In the genomic region with DNA sequence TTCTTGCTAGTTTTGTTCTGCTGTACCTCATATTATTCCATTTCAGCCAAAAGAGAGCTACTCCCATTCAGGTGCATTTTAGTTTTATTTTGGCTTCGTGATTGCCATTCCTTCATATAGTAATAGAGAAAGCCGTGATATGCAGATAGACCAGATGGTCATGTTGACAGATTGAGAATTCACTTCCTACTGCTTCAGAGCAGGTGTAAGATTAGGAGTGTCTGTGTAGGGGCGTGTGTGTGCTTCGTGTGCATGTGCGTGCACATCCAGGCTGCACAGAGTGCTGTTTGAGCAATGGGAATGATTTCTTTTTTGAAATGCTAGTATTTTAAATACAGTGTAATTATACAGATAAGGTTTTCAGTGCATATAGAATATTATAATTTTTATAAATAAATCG, we compare ENCODE assay signal across 15 cellular contexts. TPM values are rescaled to one million over a fixed set of nuclear protein-coding genes. Genes with fewer than 3 reads are reported as not detected.
A peak's percentile ranks its signal among the peaks of the same experiment; 100 is the strongest.
DNase-seq lines count a peak whose midpoint lies in the region; ATAC-seq and TF ChIP-seq lines count a peak whose summit lies in the region.
"Had no signal": no experiment of that assay in that cellular context is flagged by ENCODE, and none has a peak within 500 bp of the region (broad histone marks: within the 10 kb centered on the region; RNA-seq: fewer than 3 reads in every experiment).

No MANE protein-coding gene starts in this region.

- intact Hi-C loops in heart right ventricle (cut with DNase I): loop anchor here in 1 of 10 donors (5.0 kb wide), 1 partner anchor 90 kb away; no protein-coding TSS in a partner anchor
- intact Hi-C loops in right cardiac atrium (cut with DNase I): no loop called here
- intact Hi-C loops in esophagus squamous epithelium (cut with DNase I): no loop called here
- intact Hi-C loops in thyroid gland (cut with DNase I): no loop called here
- intact Hi-C loops in CD4-positive, alpha-beta memory T cell (cut with micrococcal nuclease): no loop called here

- H3K36me3 ChIP-seq in heart right ventricle (peaks cover 0 to 19% (median 11%) of the 10 kb centered on the region in 9 donors), esophagus squamous epithelium (peaks cover 0 to 11% (median 0%) of the 10 kb centered on the region in 3 donors), thyroid gland (peaks cover 0 to 6% of the 10 kb centered on the region in 2 donors)
- H3K36me3 ChIP-seq in CD4-positive, alpha-beta memory T cell (ENCODE audit: insufficient read depth, low read length): no peaks in the 10 kb centered on the region

- H3K9me3 ChIP-seq in heart right ventricle (no peaks in the 10 kb centered on the region), right cardiac atrium (ENCODE audit: control insufficient read depth, low read length) (no peaks in the 10 kb centered on the region), esophagus squamous epithelium (no peaks in the 10 kb centered on the region), thyroid gland (no peaks in the 10 kb centered on the region)
- H3K9me3 ChIP-seq in CD4-positive, alpha-beta memory T cell (ENCODE audit: control insufficient read depth in 1 of 2, low read length in 2 of 2): no peaks in the 10 kb centered on the region
- H3K9me3 ChIP-seq: upper lobe of left lung had no signal

- H3K4me1 ChIP-seq in heart right ventricle (peaks cover 17 to 97% (median 86%) of the 10 kb centered on the region in 9 donors), right cardiac atrium (ENCODE audit: control insufficient read depth, insufficient read depth, low read length) (peaks cover 4% of the 10 kb centered on the region), esophagus squamous epithelium (peaks cover 13 to 94% (median 34%) of the 10 kb centered on the region in 3 donors), thyroid gland (peaks cover 65 to 66% of the 10 kb centered on the region in 2 donors)
- H3K4me1 ChIP-seq in CD4-positive, alpha-beta memory T cell (ENCODE audit: insufficient read depth, low read length): no peaks in the 10 kb centered on the region

- WGBS in heart right ventricle, 2 donors: 47 to 48% methylated on average over 6 of the region's 6 CpGs
- WGBS in right cardiac atrium: 55% methylated on average over 6 of the region's 6 CpGs
- WGBS in esophagus squamous epithelium, 2 donors: 47 to 53% methylated on average over 6 of the region's 6 CpGs
- WGBS in thyroid gland, 2 donors: 85 to 91% methylated on average over 6 of the region's 6 CpGs

- POLR2A ChIA-PET in CD4-positive, alpha-beta memory T cell (lab: Charles Lee; ENCODE audit: partially characterized antibody): no interaction called here

- H3K4me3 ChIP-seq in heart right ventricle (peak overlapping the region in 2 of 10 donors; percentile 8 to 19), right cardiac atrium (ENCODE audit: low read length) (no peak overlapping the region), esophagus squamous epithelium (peak overlapping the region in 1 of 4 donors; percentile 16), thyroid gland (replicated peaks in 1 of 3) (no peak overlapping the region)
- no peak overlapping the region for H3K4me3 ChIP-seq in CD4-positive, alpha-beta memory T cell (ENCODE audit: low read length in 2 of 2)
- H3K4me3 ChIP-seq: upper lobe of left lung had no signal

- TF ChIP-seq POLR2A in esophagus squamous epithelium (IDR thresholded peaks at IDR 0.05) (no peak), thyroid gland (IDR thresholded peaks at IDR 0.05) (no peak)

- no peak overlapping the region for H3K27ac Mint-ChIP-seq in CD4-positive, alpha-beta memory T cell
- H3K27ac Mint-ChIP-seq: activated CD4-positive, alpha-beta T cell treated with anti-CD3 and anti-CD28 coated beads, Interleukin-2, amount 10 ng/mL, durations not matched to agents 7 days and 5 days; activated T-helper 1 cell treated with anti-CD3 and anti-CD28 coated beads, Interleukin-12 subunit alpha, Interleukin-12 subunit beta, Interleukin-2, Interleukin-4 antibody, amounts not matched to agents 30 ng/mL and 10 ng/mL and 1 ng/mL, durations not matched to agents 14 hours and 24 hours and 36 hours; H9; IgD-negative memory B cell had no signal

- CTCF ChIA-PET in CD4-positive, alpha-beta memory T cell (lab: Charles Lee; ENCODE audit: partially characterized antibody): interaction anchor here (1.4 kb wide), 1 partner anchor 42 kb away, joined by 3 read pairs; no protein-coding TSS in a partner anchor

- peaks cover 0 to 4% of the 10 kb centered on the region in 2 donors for H3K27me3 Mint-ChIP-seq in CD4-positive, alpha-beta memory T cell

- H3K4me3 Mint-ChIP-seq in CD4-positive, alpha-beta memory T cell: no peak overlapping the region
- H3K4me3 Mint-ChIP-seq: activated CD4-positive, alpha-beta T cell treated with anti-CD3 and anti-CD28 coated beads, Interleukin-2, amount 10 ng/mL, durations not matched to agents 7 days and 5 days; activated T-helper 1 cell treated with anti-CD3 and anti-CD28 coated beads, Interleukin-12 subunit alpha, Interleukin-12 subunit beta, Interleukin-2, Interleukin-4 antibody, amounts not matched to agents 30 ng/mL and 10 ng/mL and 1 ng/mL, durations not matched to agents 14 hours and 24 hours and 36 hours; H9; IgD-negative memory B cell had no signal

- TF ChIP-seq CTCF in heart right ventricle (IDR thresholded peaks at IDR 0.05): no peak
- no peak for TF ChIP-seq CTCF in esophagus squamous epithelium (IDR thresholded peaks at IDR 0.05)
- TF ChIP-seq CTCF in thyroid gland (IDR thresholded peaks at IDR 0.05): no peak

- H3K9me3 Mint-ChIP-seq in CD4-positive, alpha-beta memory T cell: peaks cover 0 to 2% (median 0%) of the 10 kb centered on the region in 8 donors
- H3K9me3 Mint-ChIP-seq: activated CD4-positive, alpha-beta T cell treated with anti-CD3 and anti-CD28 coated beads, Interleukin-2, amount 10 ng/mL, durations not matched to agents 7 days and 5 days; activated T-helper 1 cell treated with anti-CD3 and anti-CD28 coated beads, Interleukin-12 subunit alpha, Interleukin-12 subunit beta, Interleukin-2, Interleukin-4 antibody, amounts not matched to agents 30 ng/mL and 10 ng/mL and 1 ng/mL, durations not matched to agents 14 hours and 24 hours and 36 hours; H9 had no signal

- DNase-seq in heart right ventricle (no peak), right cardiac atrium (no peak), NCI-H82 (lab: John Stamatoyannopoulos, UW) (peak; percentile 66), esophagus squamous epithelium (lab: John Stamatoyannopoulos, UW) (no peak), thyroid gland (no peak)
- DNase-seq in activated CD4-positive, alpha-beta T cell treated with anti-CD3 and anti-CD28 coated beads, Interleukin-2, amount 50 U/mL, for 48 hours: no peak
- DNase-seq in stimulated activated CD4-positive, alpha-beta T cell treated with anti-CD3 and anti-CD28 coated beads, Interleukin-1b, Interleukin-23, amount 100 ng/mL, for 48 hours: no peak
- DNase-seq in CD4-positive, alpha-beta memory T cell: no peak
- DNase-seq: activated CD4-positive, alpha-beta T cell treated with anti-CD3 and anti-CD28 coated beads, Interleukin-2, amount 10 ng/mL, durations not matched to agents 7 days and 5 days; H9; NCI-H1436 treated with DMSO at 0.1 percent for 48 hours; nucleus accumbens; upper lobe of left lung had no signal

- H3K27ac ChIP-seq in heart right ventricle (peak overlapping the region in 8 of 10 donors; percentile 4 to 99 (median 37)), right cardiac atrium (ENCODE audit: low read length) (no peak overlapping the region), esophagus squamous epithelium (peak overlapping the region; percentile 12 to 73 (median 47)), thyroid gland (peak overlapping the region; percentile 50 to 99 (median 56))
- no peak overlapping the region for H3K27ac ChIP-seq in CD4-positive, alpha-beta memory T cell (ENCODE audit: low read depth, low read length)
- H3K27ac ChIP-seq: upper lobe of left lung had no signal

- H3K27me3 ChIP-seq in heart right ventricle (no peaks in the 10 kb centered on the region), right cardiac atrium (ENCODE audit: control insufficient read depth, insufficient read depth) (no peaks in the 10 kb centered on the region), esophagus squamous epithelium (no peaks in the 10 kb centered on the region), thyroid gland (no peaks in the 10 kb centered on the region)
- H3K27me3 ChIP-seq in CD4-positive, alpha-beta memory T cell (ENCODE audit: insufficient read depth, low read length): no peaks in the 10 kb centered on the region
- H3K27me3 ChIP-seq: upper lobe of left lung had no signal

- H3K4me1 Mint-ChIP-seq in CD4-positive, alpha-beta memory T cell: peaks cover 0 to 9% (median 4%) of the 10 kb centered on the region in 4 donors
- H3K4me1 Mint-ChIP-seq: activated CD4-positive, alpha-beta T cell treated with anti-CD3 and anti-CD28 coated beads, Interleukin-2, amount 10 ng/mL, durations not matched to agents 7 days and 5 days had no signal

- H3K36me3 Mint-ChIP-seq in CD4-positive, alpha-beta memory T cell: peaks cover 1 to 13% of the 10 kb centered on the region in 2 donors
- H3K36me3 Mint-ChIP-seq: IgD-negative memory B cell had no signal

- ATAC-seq in heart right ventricle: peak in 4 of 8 donors; percentile 42 to 65 (median 52)
- no peak for ATAC-seq in right cardiac atrium

RNA-seq across cellular contexts. Expression of a gene that starts 10.3 kb away (rescaled TPM):
- total RNA-seq in heart right ventricle (100 to 1,000 TPM in 4 of 10 donors, 10 to 100 TPM in 6; 82.4 to 117 (median 97.5) TPM), right cardiac atrium (100 to 1,000 TPM; 108 to 127 (median 113) TPM), esophagus squamous epithelium (10 to 100 TPM; 27.9 to 79.9 (median 36.7) TPM), thyroid gland (100 to 1,000 TPM; 105 to 149 (median 118) TPM)
- polyA plus RNA-seq in heart right ventricle (10 to 100 TPM; 11.2 to 24.9 TPM), right cardiac atrium (15.9 TPM)
- 1 to 10 TPM; 6.9 to 7.3 TPM for total RNA-seq in CD4-positive, alpha-beta memory T cell
- 1 to 10 TPM; 5.1 to 6.6 TPM for polyA plus RNA-seq in CD4-positive, alpha-beta memory T cell

Comparison
In these comparisons a context has a peak if more than half of its experiments do, and no peak if none do; other contexts are left out.
1. H3K27ac ChIP-seq: peak in heart right ventricle (8 of 10), esophagus squamous epithelium (4 of 4) and thyroid gland (3 of 3); none in right cardiac atrium (single experiment) and CD4-positive, alpha-beta memory T cell (single experiment).